In the genomic region with DNA sequence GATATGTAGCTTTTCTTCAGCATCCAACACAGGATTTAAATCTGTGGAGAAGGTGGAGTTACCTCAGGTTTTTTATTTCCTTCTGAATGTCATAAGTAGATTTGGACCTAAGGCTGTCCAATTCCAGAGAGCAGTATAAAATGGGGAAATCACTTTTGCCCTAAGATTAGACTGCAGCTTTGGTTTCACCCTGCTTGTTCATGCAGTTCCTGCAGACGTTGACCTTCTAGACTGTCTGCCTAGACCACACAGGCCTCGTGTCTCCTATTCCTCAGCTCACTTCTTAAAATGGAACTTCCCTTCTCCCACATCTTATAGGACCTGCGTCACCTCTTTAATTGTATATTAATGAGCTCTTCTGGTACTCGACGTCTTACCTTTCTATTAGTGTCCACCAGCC, we compare ENCODE assay signal across 24 cellular contexts. TPM values are rescaled to one million over a fixed set of nuclear protein-coding genes. Genes with fewer than 3 reads are reported as not detected.
DNase-seq lines count a peak whose midpoint lies in the region; ATAC-seq and TF ChIP-seq lines count a peak whose summit lies in the region.
"Had no signal": no experiment of that assay in that cellular context is flagged by ENCODE, and none has a peak within 500 bp of the region (broad histone marks: within the 10 kb centered on the region; RNA-seq: fewer than 3 reads in every experiment).

No MANE protein-coding gene starts in this region.

- H3K4me1 ChIP-seq in left ventricle myocardium inferior (no peaks in the 10 kb centered on the region), mucosa of descending colon (ENCODE audit: low read depth) (no peaks in the 10 kb centered on the region), upper lobe of right lung (no peaks in the 10 kb centered on the region)
- H3K4me1 ChIP-seq: parathyroid adenoma, uterus had no signal

- H3K27me3 ChIP-seq in left ventricle myocardium inferior (ENCODE audit: low read depth) (peaks cover 10% of the 10 kb centered on the region), upper lobe of right lung (no peaks in the 10 kb centered on the region)
- H3K27me3 ChIP-seq: uterus had no signal

- TF ChIP-seq CTCF in left ventricle myocardium inferior (IDR thresholded peaks at IDR 0.05; ENCODE audit: borderline replicate concordance) (no peak), mucosa of descending colon (IDR thresholded peaks at IDR 0.05) (no peak), upper lobe of right lung (IDR thresholded peaks at IDR 0.05) (no peak)

- DNase-seq in Right ventricle myocardium superior (no peak), left ventricle myocardium inferior (no peak), caudate nucleus (lab: John Stamatoyannopoulos, UW) (peak in 2 of 61 donors; percentile 11 to 12), mucosa of descending colon (no peak), upper lobe of right lung (no peak), HK-2 (ENCODE audit: unreplicated experiment) (no peak), NCI-H524 treated with DMSO at 0.1 percent for 48 hours (lab: John Stamatoyannopoulos, UW) (no peak)
- DNase-seq: ACHN; CD4-positive, alpha-beta T cell; DMS79 treated with DMSO at 0.1 percent for 48 hours; HCEC 1CT; KG1; NCI-H1417; NCI-H2171; NCI-H82; stimulated activated naive CD8-positive, alpha-beta T cell treated with anti-CD3 and anti-CD28 coated beads, Interleukin-15, Interleukin-2, amounts not matched to agents 100 U/mL and 50 U/mL, for 24 hours; T-cell; uterus; WERI-Rb-1 had no signal

- H3K4me3 ChIP-seq in left ventricle myocardium inferior (no peak overlapping the region), mucosa of descending colon (no peak overlapping the region), upper lobe of right lung (no peak overlapping the region)
- H3K4me3 ChIP-seq: uterus had no signal

- H3K36me3 ChIP-seq in left ventricle myocardium inferior (no peaks in the 10 kb centered on the region), mucosa of descending colon (ENCODE audit: low read depth) (no peaks in the 10 kb centered on the region), upper lobe of right lung (no peaks in the 10 kb centered on the region)
- H3K36me3 ChIP-seq: uterus, WERI-Rb-1 had no signal

- no peaks in the 10 kb centered on the region for H3K9me3 ChIP-seq in left ventricle myocardium inferior (replicated peaks)
- no peaks in the 10 kb centered on the region for H3K9me3 ChIP-seq in mucosa of descending colon
- H3K9me3 ChIP-seq in upper lobe of right lung = no peaks in the 10 kb centered on the region
- H3K9me3 ChIP-seq: uterus had no signal

- peak; percentile 57 for ATAC-seq in Right ventricle myocardium superior (ENCODE audit: poor library complexity)
- peak; percentile 28 for ATAC-seq in mucosa of descending colon
- ATAC-seq in upper lobe of right lung = peak; percentile 86
- no peak for ATAC-seq in GM18519 (IDR thresholded peaks at IDR 0.05; ENCODE audit: low FRiP score, unreplicated experiment)
- ATAC-seq: stimulated activated naive CD8-positive, alpha-beta T cell treated with anti-CD3 and anti-CD28 coated beads, Interleukin-15, Interleukin-2, amounts not matched to agents 100 U/mL and 50 U/mL, for 24 hours; T-cell had no signal

- intact Hi-C loops in Right ventricle myocardium superior (cut with DNase I) = no loop called here
- intact Hi-C loops in left ventricle myocardium inferior (cut with micrococcal nuclease) = no loop called here
- intact Hi-C loops in mucosa of descending colon (cut with DNase I, micrococcal nuclease) = no loop called here
- intact Hi-C loops in upper lobe of right lung (cut with DNase I) = no loop called here

- no peak overlapping the region for H3K27ac ChIP-seq in left ventricle myocardium inferior (replicated peaks)
- peak overlapping the region; percentile 76 for H3K27ac ChIP-seq in caudate nucleus (ENCODE audit: low read depth, low read length)
- H3K27ac ChIP-seq in upper lobe of right lung = peak overlapping the region; percentile 49
- H3K27ac ChIP-seq: parathyroid adenoma, uterus, WERI-Rb-1 had no signal

RNA-seq across cellular contexts. Expression of a gene that starts 26.0 kb away (rescaled TPM):
- 37.6 TPM for total RNA-seq in Right ventricle myocardium superior
- 40.4 TPM for total RNA-seq in left ventricle myocardium inferior
- 10 to 100 TPM; 70.3 to 85.1 (median 85.1) TPM for total RNA-seq in mucosa of descending colon
- total RNA-seq in upper lobe of right lung = 120 TPM

RNA-seq across cellular contexts. Expression of a gene that starts 29.8 kb away (rescaled TPM):
- 7.1 TPM for total RNA-seq in Right ventricle myocardium superior
- total RNA-seq in left ventricle myocardium inferior = 8.1 TPM
- 10 to 100 TPM; 20.6 to 62.0 (median 45.8) TPM for total RNA-seq in mucosa of descending colon
- total RNA-seq in upper lobe of right lung = 10.0 TPM

RNA-seq across cellular contexts. Expression of a gene that starts 53.8 kb away (rescaled TPM):
- total RNA-seq in Right ventricle myocardium superior (not detected), left ventricle myocardium inferior (not detected), mucosa of descending colon (not detected), upper lobe of right lung (not detected)
- total RNA-seq: activated CD8-positive, alpha-beta memory T cell treated with anti-CD3 and anti-CD28 coated beads for 36 hours; CD4-positive, alpha-beta T cell; myocyte; RPMI7951; uterus had no signal
